8 cellular contexts compared by ENCODE assay signal in genomic region chr5:83718195-83718825, GRCh38. TPM values are rescaled to one million over a fixed set of nuclear protein-coding genes. Genes with fewer than 3 reads are reported as not detected.
DNase-seq lines count a peak whose midpoint lies in the region; ATAC-seq and TF ChIP-seq lines count a peak whose summit lies in the region.

No MANE protein-coding gene starts in this region.

- intact Hi-C loops in esophagus squamous epithelium (cut with DNase I) = no loop called here

- no peak overlapping the region for H3K27ac Mint-ChIP-seq in nephron progenitor cell

- H3K9me3 Mint-ChIP-seq in nephron progenitor cell = no peaks in the 10 kb centered on the region

- peak overlapping the region; percentile 83 for H3K4me3 Mint-ChIP-seq in nephron progenitor cell

- H3K9me3 ChIP-seq in esophagus squamous epithelium = no peaks in the 10 kb centered on the region

- H3K4me1 Mint-ChIP-seq in nephron progenitor cell = peaks cover 86% of the 10 kb centered on the region

- H3K4me1 ChIP-seq in esophagus squamous epithelium = peaks cover 2 to 12% (median 5%) of the 10 kb centered on the region in 3 donors

- DNase-seq in CMK (ENCODE audit: low read depth) (peak; percentile 9), NCI-H1436 treated with DMSO at 0.1 percent for 48 hours (lab: John Stamatoyannopoulos, UW) (peak; percentile 8), SKM-1 treated with dmso at 0.1 percent for 144 hours (lab: John Stamatoyannopoulos, UW; ENCODE audit: unreplicated experiment) (peak; percentile 62), esophagus squamous epithelium (lab: John Stamatoyannopoulos, UW) (no peak), nephron progenitor cell (peak; percentile 51)
- DNase-seq in activated CD8-positive, alpha-beta memory T cell treated with anti-CD3 and anti-CD28 coated beads, Interleukin-2, amount 50 U/mL, for 48 hours = no peak

- ATAC-seq in GM18907 (IDR thresholded peaks at IDR 0.05; ENCODE audit: unreplicated experiment) (peak; percentile 88), HG03039 (IDR thresholded peaks at IDR 0.05; ENCODE audit: unreplicated experiment) (peak; percentile 69)

- WGBS in esophagus squamous epithelium, 2 donors = 5 to 8% methylated on average over 6 of the region's 6 CpGs

- no peak for TF ChIP-seq POLR2A in esophagus squamous epithelium (IDR thresholded peaks at IDR 0.05)

- H3K36me3 ChIP-seq in esophagus squamous epithelium = no peaks in the 10 kb centered on the region

- TF ChIP-seq CTCF in esophagus squamous epithelium (IDR thresholded peaks at IDR 0.05) (peak; percentile 37 to 74 (median 64)), nephron progenitor cell (IDR thresholded peaks at IDR 0.05) (peak; percentile 91)

- no peak overlapping the region for H3K4me3 ChIP-seq in esophagus squamous epithelium

- no peaks in the 10 kb centered on the region for H3K36me3 Mint-ChIP-seq in nephron progenitor cell (ENCODE audit: low read depth)

- H3K27me3 ChIP-seq in esophagus squamous epithelium = peaks cover 0 to 29% (median 0%) of the 10 kb centered on the region in 4 donors

- no peak overlapping the region for H3K27ac ChIP-seq in esophagus squamous epithelium

- no peaks in the 10 kb centered on the region for H3K27me3 Mint-ChIP-seq in nephron progenitor cell (ENCODE audit: low read depth, poor library complexity)

RNA-seq across cellular contexts. Expression of gene HAPLN1, which starts 2.3 kb away (rescaled TPM):
- total RNA-seq in esophagus squamous epithelium = under 1 TPM in 3 of 4 donors, not detected in 1; 0.12 to 0.38 (median 0.18) TPM

Comparison
In these comparisons a context has a peak if more than half of its experiments do, and no peak if none do; other contexts are left out.
1. DNase-seq: peak in CMK (single experiment), NCI-H1436 treated with DMSO at 0.1 percent for 48 hours (single experiment), SKM-1 treated with dmso at 0.1 percent for 144 hours (single experiment) and nephron progenitor cell (single experiment); none in esophagus squamous epithelium (single experiment) and activated CD8-positive, alpha-beta memory T cell treated with anti-CD3 and anti-CD28 coated beads, Interleukin-2, amount 50 U/mL, for 48 hours (single experiment).